In genomic region chr19:48806518-48806817, GRCh38 we compare ENCODE assay signal across 7 cellular contexts. TPM values are rescaled to one million over a fixed set of nuclear protein-coding genes. Genes with fewer than 3 reads are reported as not detected.
DNase-seq lines count a peak whose midpoint lies in the region; ATAC-seq and FAIRE-seq lines count a peak whose summit lies in the region.
"Had no signal": no experiment of that assay in that cellular context is flagged by ENCODE, and none has a peak within 500 bp of the region (broad histone marks: within the 10 kb centered on the region; RNA-seq: fewer than 3 reads in every experiment).

No MANE protein-coding gene starts in this region.

- WGBS in mesendoderm (ENCODE audit: extremely low coverage, insufficient coverage, low lambda C conversion rate): no CpG with 5 or more reads among the region's 5 CpGs

- ATAC-seq in HG02642 (IDR thresholded peaks at IDR 0.05; ENCODE audit: poor library complexity, unreplicated experiment) (no peak), HG03439 (IDR thresholded peaks at IDR 0.05; ENCODE audit: unreplicated experiment) (no peak)

- no peak overlapping the region for H2BK5ac ChIP-seq in mesendoderm (ENCODE audit: low read length)

- no peak overlapping the region for H2BK15ac ChIP-seq in mesendoderm (replicated peaks; ENCODE audit: low read depth)

- H3K27me3 ChIP-seq in mesendoderm (ENCODE audit: insufficient read depth, low read length, poor library complexity): no peaks in the 10 kb centered on the region
- H3K27me3 ChIP-seq: SJCRH30 had no signal

- peak; percentile 76 for FAIRE-seq in GM19239 (lab: Jason Lieb, UNC)

- no peak overlapping the region for H3K4ac ChIP-seq in mesendoderm (ENCODE audit: low read depth, low read length)

- no peak overlapping the region for H3K9ac ChIP-seq in mesendoderm (ENCODE audit: low read length)

- no peak overlapping the region for H3K4me3 ChIP-seq in mesendoderm (ENCODE audit: low read length)
- H3K4me3 ChIP-seq: SJCRH30 had no signal

- no peak overlapping the region for H3K4me2 ChIP-seq in mesendoderm (ENCODE audit: low read length)

- H3K79me2 ChIP-seq in mesendoderm (ENCODE audit: control insufficient read depth, insufficient read depth, low read length): no peaks in the 10 kb centered on the region

- no peak overlapping the region for H2BK120ac ChIP-seq in mesendoderm (ENCODE audit: low read depth, low read length)

- no peaks in the 10 kb centered on the region for H3K79me1 ChIP-seq in mesendoderm (ENCODE audit: low read length)

- H3K23ac ChIP-seq in mesendoderm (ENCODE audit: low read length): no peak overlapping the region

- no peaks in the 10 kb centered on the region for H3K36me3 ChIP-seq in mesendoderm (ENCODE audit: control insufficient read depth, insufficient read depth, low read length)
- H3K36me3 ChIP-seq: SJCRH30 had no signal

- H4K8ac ChIP-seq in mesendoderm (ENCODE audit: low read depth, low read length): no peak overlapping the region

- no peak overlapping the region for H3K18ac ChIP-seq in mesendoderm (ENCODE audit: low read length)

- H3K4me1 ChIP-seq in mesendoderm (ENCODE audit: control insufficient read depth, low read depth, low read length): peaks cover 4% of the 10 kb centered on the region

- no peak overlapping the region for H3K56ac ChIP-seq in mesendoderm (ENCODE audit: low read length)

- DNase-seq in GM19239 (ENCODE audit: insufficient read length, low spot score): peak; percentile 70
- DNase-seq in UCSD-AML1 (lab: John Stamatoyannopoulos, UW; ENCODE audit: unreplicated experiment): peak; percentile 26
- DNase-seq in mesendoderm: peak; percentile 89
- no peak for DNase-seq in GOT3 (lab: John Stamatoyannopoulos, UW)

- H3K27ac ChIP-seq in mesendoderm (ENCODE audit: low read depth, low read length): no peak overlapping the region
- H3K27ac ChIP-seq: SJCRH30 had no signal

- no peak overlapping the region for H2AK5ac ChIP-seq in mesendoderm (ENCODE audit: low read length)

- no peak overlapping the region for H4K5ac ChIP-seq in mesendoderm (ENCODE audit: low read length)

RNA-seq across cellular contexts. Expression of gene BCAT2, which starts 4.4 kb away (rescaled TPM):
- polyA plus RNA-seq in mesendoderm (2013, experiment 1 of 2): 9.1 TPM
- 10.4 TPM for polyA plus RNA-seq in mesendoderm (2013, experiment 2 of 2)

RNA-seq across cellular contexts. Expression of gene HSD17B14, which starts 29.8 kb away (rescaled TPM):
- polyA plus RNA-seq in mesendoderm (2013, experiment 1 of 2): 1.5 TPM
- 1.2 TPM for polyA plus RNA-seq in mesendoderm (2013, experiment 2 of 2)

RNA-seq across cellular contexts. Expression of gene FGF21, which starts 51.1 kb away (rescaled TPM):
- 0.46 TPM for polyA plus RNA-seq in mesendoderm (2013, experiment 1 of 2)
- polyA plus RNA-seq in mesendoderm (2013, experiment 2 of 2): 0.48 TPM

RNA-seq across cellular contexts. Expression of gene FUT1, which starts 54.0 kb away (rescaled TPM):
- 3.4 TPM for polyA plus RNA-seq in mesendoderm (2013, experiment 1 of 2)
- 3.4 TPM for polyA plus RNA-seq in mesendoderm (2013, experiment 2 of 2)

RNA-seq across cellular contexts. Expression of gene IZUMO1, which starts 59.8 kb away (rescaled TPM):
- 0.45 TPM for polyA plus RNA-seq in mesendoderm (2013, experiment 1 of 2)
- polyA plus RNA-seq in mesendoderm (2013, experiment 2 of 2): 0.24 TPM
